22 cellular contexts compared by ENCODE assay signal in genomic region chrX:48663241-48663640, GRCh38. TPM values are rescaled to one million over a fixed set of nuclear protein-coding genes. Genes with fewer than 3 reads are reported as not detected.
"Had no signal": no experiment of that assay in that cellular context is flagged by ENCODE, and none has a peak within 500 bp of the region (broad histone marks: within the 10 kb centered on the region; RNA-seq: fewer than 3 reads in every experiment).

No MANE protein-coding gene starts in this region.

- H3K27me3 Mint-ChIP-seq: activated naive CD8-positive, alpha-beta T cell; central memory CD8-positive, alpha-beta T cell; IgD-negative memory B cell had no signal

- H3K4me1 Mint-ChIP-seq: brain had no signal

- ATAC-seq: PC-3 had no signal

- DNase-seq: activated CD4-positive, alpha-beta T cell treated with anti-CD3 and anti-CD28 coated beads, Interleukin-2, amount 50 U/mL, for 4 hours; activated CD8-positive, alpha-beta memory T cell treated with anti-CD3 and anti-CD28 coated beads, Interleukin-2, amount 50 U/mL, for 4 hours; activated gamma-delta T cell treated with Interleukin-2 at 50 U/mL for 16 hours; activated T-cell treated with anti-CD3 and anti-CD28 coated beads, Interleukin-2, amount 50 U/mL, for 24 hours; amygdala; KG1; NCI-H1048; NCI-H146; NCI-H187 treated with DMSO at 0.1 percent for 48 hours; NCI-H2081 treated with DMSO at 0.1 percent for 48 hours; NCI-H446; NCI-H524; PC-3; SHP77 treated with DMSO at 0.1 percent for 48 hours had no signal

- H3K9me3 Mint-ChIP-seq: activated T-cell treated with anti-CD3 and anti-CD28 coated beads, Interleukin-2, amount 50 U/mL, for 24 hours; activated T-helper 2 cell treated with anti-CD3 and anti-CD28 coated beads, Interferon-gamma antibody, Interleukin-2, Interleukin-4, amounts not matched to agents 10 μg/mL and 5 μg/mL and 100 μg/mL, durations not matched to agents 14 hours and 24 hours and 36 hours; central memory CD8-positive, alpha-beta T cell; IgD-negative memory B cell; T-helper 1 cell treated with Interleukin-12 subunit alpha and Interleukin-12 subunit beta and Interleukin-4 antibody, amounts not matched to agents 30 μg/mL and 1 μg/mL, for 36 hours had no signal

- H3K27ac Mint-ChIP-seq: activated naive CD8-positive, alpha-beta T cell; activated T-cell treated with anti-CD3 and anti-CD28 coated beads, Interleukin-2, amount 50 U/mL, for 24 hours; activated T-helper 2 cell treated with anti-CD3 and anti-CD28 coated beads, Interferon-gamma antibody, Interleukin-2, Interleukin-4, amounts not matched to agents 10 μg/mL and 5 μg/mL and 100 μg/mL, durations not matched to agents 14 hours and 24 hours and 36 hours; brain; IgD-negative memory B cell; T-helper 1 cell treated with Interleukin-12 subunit alpha and Interleukin-12 subunit beta and Interleukin-4 antibody, amounts not matched to agents 30 μg/mL and 1 μg/mL, for 36 hours had no signal

- H3K36me3 Mint-ChIP-seq: activated naive CD8-positive, alpha-beta T cell; brain; IgD-negative memory B cell had no signal

- H3K4me3 Mint-ChIP-seq: activated naive CD8-positive, alpha-beta T cell; activated T-cell treated with anti-CD3 and anti-CD28 coated beads, Interleukin-2, amount 50 U/mL, for 24 hours; brain; central memory CD8-positive, alpha-beta T cell; IgD-negative memory B cell; T-helper 1 cell treated with Interleukin-12 subunit alpha and Interleukin-12 subunit beta and Interleukin-4 antibody, amounts not matched to agents 30 μg/mL and 1 μg/mL, for 36 hours had no signal

RNA-seq across cellular contexts. Expression of gene WAS, which starts 20.4 kb away (rescaled TPM):
- total RNA-seq: LHCN-M2, M059J had no signal
